Comparison of ENCODE assay signal across 17 cellular contexts in genomic region chr5:25568989-25569625, GRCh38.
A peak's percentile ranks its signal among the peaks of the same experiment; 100 is the strongest.
DNase-seq lines count a peak whose midpoint lies in the region; ATAC-seq and TF ChIP-seq lines count a peak whose summit lies in the region.
"Had no signal": no experiment of that assay in that cellular context is flagged by ENCODE, and none has a peak within 500 bp of the region (broad histone marks: within the 10 kb centered on the region; RNA-seq: fewer than 3 reads in every experiment).

No MANE protein-coding gene starts in this region.

- H3K36me3 Mint-ChIP-seq in activated naive CD8-positive, alpha-beta T cell treated with anti-CD3 and anti-CD28 coated beads, Interleukin-2, amount 10 ng/mL, durations not matched to agents 7 days and 5 days, result no peaks in the 10 kb centered on the region
- no peaks in the 10 kb centered on the region for H3K36me3 Mint-ChIP-seq in activated naive CD8-positive, alpha-beta T cell treated with anti-CD3 and anti-CD28 coated beads, Interleukin-2, amount 50 U/mL, for 24 hours (ENCODE audit: low read depth)
- H3K36me3 Mint-ChIP-seq in WTC11, result peaks cover 8% of the 10 kb centered on the region
- H3K36me3 Mint-ChIP-seq: activated CD8-positive, alpha-beta memory T cell treated with anti-CD3 and anti-CD28 coated beads, Interleukin-2, amount 10 ng/mL, durations not matched to agents 7 days and 5 days had no signal

- no peak for DNase-seq in activated naive CD8-positive, alpha-beta T cell treated with anti-CD3 and anti-CD28 coated beads, Interleukin-2, amount 10 ng/mL, durations not matched to agents 7 days and 5 days
- no peak for DNase-seq in activated naive CD8-positive, alpha-beta T cell treated with anti-CD3 and anti-CD28 coated beads, Interleukin-2, amount 50 U/mL, for 24 hours
- DNase-seq in NCI-H2171 (lab: John Stamatoyannopoulos, UW) (peak; percentile 1), WTC11 (ENCODE audit: low spot score) (no peak), cardiac septum (ENCODE audit: low spot score) (no peak), posterior cingulate gyrus (no peak)
- no peak for DNase-seq in activated effector memory CD4-positive, alpha-beta T cell treated with Interleukin-2 at 50 U/mL for 16 hours
- DNase-seq: activated CD8-positive, alpha-beta memory T cell treated with anti-CD3 and anti-CD28 coated beads, Interleukin-2, amount 10 ng/mL, durations not matched to agents 7 days and 5 days; AML-193; colonic mucosa; esophagus squamous epithelium; NCI-H1436; NCI-H526; tibial artery had no signal

- CTCF ChIA-PET in WTC11 (lab: Charles Lee), result interaction anchor here (1.2 kb wide), 1 partner anchor 133 kb away, joined by 3 read pairs; no protein-coding TSS in a partner anchor

- no peak for TF ChIP-seq EP300 in gastroesophageal sphincter (IDR thresholded peaks at IDR 0.05)

- ATAC-seq in activated naive CD8-positive, alpha-beta T cell treated with anti-CD3 and anti-CD28 coated beads, Interleukin-2, amount 10 ng/mL, durations not matched to agents 7 days and 5 days (ENCODE audit: low read depth), result no peak
- ATAC-seq in activated naive CD8-positive, alpha-beta T cell treated with anti-CD3 and anti-CD28 coated beads, Interleukin-2, amount 50 U/mL, for 24 hours, result no peak
- no peak for ATAC-seq in WTC11
- no peak for ATAC-seq in gastroesophageal sphincter
- ATAC-seq: activated CD8-positive, alpha-beta memory T cell treated with anti-CD3 and anti-CD28 coated beads, Interleukin-2, amount 10 ng/mL, durations not matched to agents 7 days and 5 days had no signal

- no peaks in the 10 kb centered on the region for H3K27me3 Mint-ChIP-seq in activated naive CD8-positive, alpha-beta T cell treated with anti-CD3 and anti-CD28 coated beads, Interleukin-2, amount 10 ng/mL, durations not matched to agents 7 days and 5 days
- no peaks in the 10 kb centered on the region for H3K27me3 Mint-ChIP-seq in activated naive CD8-positive, alpha-beta T cell treated with anti-CD3 and anti-CD28 coated beads, Interleukin-2, amount 50 U/mL, for 24 hours
- H3K27me3 Mint-ChIP-seq in WTC11 (ENCODE audit: low read depth), result no peaks in the 10 kb centered on the region; the same call in 1 of the 2 replicates
- H3K27me3 Mint-ChIP-seq: activated CD8-positive, alpha-beta memory T cell treated with anti-CD3 and anti-CD28 coated beads, Interleukin-2, amount 10 ng/mL, durations not matched to agents 7 days and 5 days had no signal

- WGBS in gastroesophageal sphincter (ENCODE audit: low coverage in 1 of 2), 2 donors, result 94% methylated on average over 16 to 17 of the region's 17 CpGs

- no peak overlapping the region for H3K27ac ChIP-seq in gastroesophageal sphincter
- H3K27ac ChIP-seq: colonic mucosa, esophagus squamous epithelium, right atrium auricular region, tibial artery had no signal

- no peak overlapping the region for H3K4me3 ChIP-seq in gastroesophageal sphincter
- H3K4me3 ChIP-seq: colonic mucosa, esophagus squamous epithelium, right atrium auricular region, tibial artery had no signal

- POLR2A ChIA-PET in activated naive CD8-positive, alpha-beta T cell treated with anti-CD3 and anti-CD28 coated beads, Interleukin-2, amount 10 ng/mL, durations not matched to agents 7 days and 5 days (lab: Charles Lee), result no interaction called here
- POLR2A ChIA-PET in WTC11 (lab: Charles Lee), result no interaction called here

- no peaks in the 10 kb centered on the region for H3K4me1 ChIP-seq in gastroesophageal sphincter
- H3K4me1 ChIP-seq: colonic mucosa, esophagus squamous epithelium, right atrium auricular region, tibial artery had no signal

- H3K27me3 ChIP-seq in gastroesophageal sphincter, result no peaks in the 10 kb centered on the region
- H3K27me3 ChIP-seq: colonic mucosa, esophagus squamous epithelium, right atrium auricular region, tibial artery had no signal

- H3K9me3 ChIP-seq in gastroesophageal sphincter, result peaks cover 0 to 6% (median 0%) of the 10 kb centered on the region in 3 donors
- H3K9me3 ChIP-seq: colonic mucosa, tibial artery had no signal

- peaks cover 2% of the 10 kb centered on the region for H3K4me1 Mint-ChIP-seq in activated naive CD8-positive, alpha-beta T cell treated with anti-CD3 and anti-CD28 coated beads, Interleukin-2, amount 10 ng/mL, durations not matched to agents 7 days and 5 days
- peaks cover 1% of the 10 kb centered on the region for H3K4me1 Mint-ChIP-seq in activated naive CD8-positive, alpha-beta T cell treated with anti-CD3 and anti-CD28 coated beads, Interleukin-2, amount 50 U/mL, for 24 hours
- peaks cover 68% of the 10 kb centered on the region for H3K4me1 Mint-ChIP-seq in WTC11
- H3K4me1 Mint-ChIP-seq: nephron had no signal

- H3K9me3 Mint-ChIP-seq in activated naive CD8-positive, alpha-beta T cell treated with anti-CD3 and anti-CD28 coated beads, Interleukin-2, amount 10 ng/mL, durations not matched to agents 7 days and 5 days, result peaks cover 7% of the 10 kb centered on the region
- H3K9me3 Mint-ChIP-seq in activated naive CD8-positive, alpha-beta T cell treated with anti-CD3 and anti-CD28 coated beads, Interleukin-2, amount 50 U/mL, for 24 hours, result peaks cover 17% of the 10 kb centered on the region
- H3K9me3 Mint-ChIP-seq in WTC11, result peaks cover 15% of the 10 kb centered on the region

- peak overlapping the region; percentile 60 for H3K4me3 Mint-ChIP-seq in activated naive CD8-positive, alpha-beta T cell treated with anti-CD3 and anti-CD28 coated beads, Interleukin-2, amount 10 ng/mL, durations not matched to agents 7 days and 5 days
- H3K4me3 Mint-ChIP-seq in activated naive CD8-positive, alpha-beta T cell treated with anti-CD3 and anti-CD28 coated beads, Interleukin-2, amount 50 U/mL, for 24 hours, result no peak overlapping the region
- no peak overlapping the region for H3K4me3 Mint-ChIP-seq in WTC11
- H3K4me3 Mint-ChIP-seq: activated CD8-positive, alpha-beta memory T cell treated with anti-CD3 and anti-CD28 coated beads, Interleukin-2, amount 10 ng/mL, durations not matched to agents 7 days and 5 days; nephron had no signal

- H3K36me3 ChIP-seq in gastroesophageal sphincter, result no peaks in the 10 kb centered on the region
- H3K36me3 ChIP-seq: colonic mucosa, esophagus squamous epithelium, right atrium auricular region, tibial artery had no signal

- TF ChIP-seq POLR2A in gastroesophageal sphincter (IDR thresholded peaks at IDR 0.05), result no peak

- TF ChIP-seq CTCF in WTC11 (IDR thresholded peaks at IDR 0.05) (no peak), gastroesophageal sphincter (IDR thresholded peaks at IDR 0.05) (no peak)

- intact Hi-C loops in cardiac septum (cut with DNase I) (no loop called here), posterior cingulate gyrus (cut with DNase I) (no loop called here)

- no peak overlapping the region for H3K27ac Mint-ChIP-seq in activated naive CD8-positive, alpha-beta T cell treated with anti-CD3 and anti-CD28 coated beads, Interleukin-2, amount 10 ng/mL, durations not matched to agents 7 days and 5 days
- no peak overlapping the region for H3K27ac Mint-ChIP-seq in activated naive CD8-positive, alpha-beta T cell treated with anti-CD3 and anti-CD28 coated beads, Interleukin-2, amount 50 U/mL, for 24 hours
- peak overlapping the region; percentile 48; the same call in 1 of the 2 replicates for H3K27ac Mint-ChIP-seq in WTC11
- H3K27ac Mint-ChIP-seq: activated CD8-positive, alpha-beta memory T cell treated with anti-CD3 and anti-CD28 coated beads, Interleukin-2, amount 10 ng/mL, durations not matched to agents 7 days and 5 days; nephron had no signal

TF ChIP-seq in WTC11, 78 proteins besides CTCF, POLR2A, EP300 and RAD21:
- TF ChIP-seq IRF1 (CRISPR knock-in tag; IDR thresholded peaks at IDR 0.05), result peak; percentile 86; the same call in 1 of the 2 replicates
- peak; percentile 95; the same call in 1 of the 2 replicates for TF ChIP-seq IRF2 (CRISPR knock-in tag; IDR thresholded peaks at IDR 0.05; ENCODE audit: borderline replicate concordance, low read depth)
- no peak for TF ChIP-seq HMGXB4 (CRISPR knock-in tag; IDR thresholded peaks at IDR 0.05)
- TF ChIP-seq SOX15 (CRISPR knock-in tag; IDR thresholded peaks at IDR 0.05), result no peak
